Comparison of ENCODE assay signal across 10 cellular contexts in the genomic region with DNA sequence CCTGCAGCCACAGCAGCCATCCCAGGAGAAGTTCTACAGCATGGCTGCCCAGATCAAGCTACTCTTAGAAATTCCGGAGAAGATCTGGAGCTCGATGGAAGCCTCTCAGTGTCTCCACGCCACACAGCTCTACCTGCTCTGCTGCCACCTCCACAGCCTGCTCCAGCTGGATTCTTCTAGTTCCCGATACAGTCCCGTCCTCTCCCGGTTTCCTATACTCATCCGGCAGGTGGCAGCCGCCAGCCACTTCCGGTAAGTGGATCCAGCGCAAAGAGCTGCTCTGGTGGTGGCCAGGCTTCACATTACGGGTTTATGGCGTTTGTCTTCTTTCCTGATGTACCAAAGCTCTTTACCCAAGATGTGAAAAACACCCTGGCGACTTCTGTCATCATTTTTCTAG. TPM values are rescaled to one million over a fixed set of nuclear protein-coding genes. Genes with fewer than 3 reads are reported as not detected.
DNase-seq lines count a peak whose midpoint lies in the region; ATAC-seq, FAIRE-seq and TF ChIP-seq lines count a peak whose summit lies in the region.
"Had no signal": no experiment of that assay in that cellular context is flagged by ENCODE, and none has a peak within 500 bp of the region (broad histone marks: within the 10 kb centered on the region; RNA-seq: fewer than 3 reads in every experiment).

No MANE protein-coding gene starts in this region.

- ATAC-seq in lower lobe of right lung = no peak
- no peak for ATAC-seq in GM18858 (IDR thresholded peaks at IDR 0.05; ENCODE audit: unreplicated experiment)

- H3K27ac ChIP-seq in breast epithelium = peak overlapping the region in 1 of 2 donors; percentile 53
- H3K27ac ChIP-seq in lower lobe of right lung = no peak overlapping the region

- H3K4me3 ChIP-seq in breast epithelium (no peak overlapping the region), lower lobe of right lung (no peak overlapping the region)
- H3K4me3 ChIP-seq: lung had no signal

- H3K27me3 ChIP-seq in breast epithelium = no peaks in the 10 kb centered on the region
- no peaks in the 10 kb centered on the region for H3K27me3 ChIP-seq in lower lobe of right lung (ENCODE audit: low read depth)

- FAIRE-seq in HTR-8/SVneo (lab: Jason Lieb, UNC) = no peak

- no peak for TF ChIP-seq POLR2A in breast epithelium (IDR thresholded peaks at IDR 0.05)

- H3K9me3 ChIP-seq in breast epithelium (no peaks in the 10 kb centered on the region), lower lobe of right lung (no peaks in the 10 kb centered on the region)

- TF ChIP-seq CTCF in AG09319 (IDR thresholded peaks at IDR 0.05; ENCODE audit: low read depth, low read length) = peak; percentile 47
- TF ChIP-seq CTCF in breast epithelium (IDR thresholded peaks at IDR 0.05) = peak in 2 of 3 donors; percentile 14 to 30
- TF ChIP-seq CTCF in lower lobe of right lung (IDR thresholded peaks at IDR 0.05) = peak; percentile 33

- DNase-seq in AG09319 (ENCODE audit: extremely low read depth, low read depth) (no peak), NCI-H1092 (lab: John Stamatoyannopoulos, UW) (peak; percentile 57), breast epithelium (ENCODE audit: low spot score in 2 of 2) (no peak), lower lobe of right lung (peak; percentile 58), T1000 (lab: John Stamatoyannopoulos, UW) (no peak), HTR-8/SVneo (ENCODE audit: insufficient read length, low spot score) (no peak)
- DNase-seq in activated CD4-positive, alpha-beta T cell treated with anti-CD3 and anti-CD28 coated beads for 4 hours = no peak
- DNase-seq: stimulated activated naive CD4-positive, alpha-beta T cell treated with Interleukin-2 at 50 U/mL for 16 hours had no signal

- peaks cover 13% of the 10 kb centered on the region for H3K36me3 ChIP-seq in breast epithelium
- H3K36me3 ChIP-seq in lower lobe of right lung = peaks cover 54% of the 10 kb centered on the region

- H3K4me1 ChIP-seq in breast epithelium (peaks cover 4 to 5% of the 10 kb centered on the region in 2 donors), lower lobe of right lung (peaks cover 18% of the 10 kb centered on the region)

- intact Hi-C loops in breast epithelium (cut with DNase I; ENCODE audit: low total_unique reads) (no loop called here), lower lobe of right lung (cut with DNase I) (no loop called here)

RNA-seq across cellular contexts. Expression of a gene that starts 3.6 kb away (rescaled TPM):
- total RNA-seq in breast epithelium (10 to 100 TPM; 22.9 to 40.3 (median 36.1) TPM), lower lobe of right lung (36.4 TPM)

RNA-seq across cellular contexts. Expression of a gene that starts 31.7 kb away (rescaled TPM):
- total RNA-seq in breast epithelium = 1 to 10 TPM in 1 of 3 donors, under 1 TPM in 2; 0.64 to 3.6 (median 0.88) TPM
- 0.12 TPM for total RNA-seq in lower lobe of right lung

Comparison
In these comparisons a context has a peak if more than half of its experiments do, and no peak if none do; other contexts are left out.
1. DNase-seq: peak in NCI-H1092 (single experiment) and lower lobe of right lung (single experiment); none in AG09319 (single experiment), breast epithelium (0 of 2), T1000 (single experiment), HTR-8/SVneo (single experiment) and activated CD4-positive, alpha-beta T cell treated with anti-CD3 and anti-CD28 coated beads for 4 hours (0 of 2).
2. Peak in every context shown above with its lines, with median percentiles within 50 percentile points of each other: CTCF ChIP-seq.